In the genomic region with DNA sequence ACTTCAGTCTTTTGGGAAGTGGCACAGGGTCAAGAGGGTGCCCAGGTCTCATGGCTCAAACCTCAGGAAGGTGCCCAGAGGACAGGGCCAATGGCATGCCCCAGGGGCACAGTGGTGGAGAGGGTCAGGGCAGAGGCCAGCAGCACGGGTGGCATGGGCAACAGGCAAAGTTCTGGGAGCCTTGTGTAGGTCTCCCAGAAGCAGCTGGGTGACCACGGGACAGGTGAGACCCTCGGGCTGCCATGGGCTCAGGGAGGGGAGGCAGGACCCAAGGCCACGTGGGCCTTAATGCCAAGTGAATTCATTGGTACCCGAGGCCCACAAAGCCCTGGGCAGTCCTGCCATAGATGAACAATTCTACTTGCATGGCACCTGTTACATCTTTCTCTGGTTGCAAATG, we compare ENCODE assay signal across 2 cellular contexts.
TF ChIP-seq lines count a peak whose summit lies in the region.

No MANE protein-coding gene starts in this region.

TF ChIP-seq in SK-N-SH, 30 proteins besides CTCF, POLR2A, EP300 and RAD21 (continued from another document):
- TF ChIP-seq, protein P1, sequence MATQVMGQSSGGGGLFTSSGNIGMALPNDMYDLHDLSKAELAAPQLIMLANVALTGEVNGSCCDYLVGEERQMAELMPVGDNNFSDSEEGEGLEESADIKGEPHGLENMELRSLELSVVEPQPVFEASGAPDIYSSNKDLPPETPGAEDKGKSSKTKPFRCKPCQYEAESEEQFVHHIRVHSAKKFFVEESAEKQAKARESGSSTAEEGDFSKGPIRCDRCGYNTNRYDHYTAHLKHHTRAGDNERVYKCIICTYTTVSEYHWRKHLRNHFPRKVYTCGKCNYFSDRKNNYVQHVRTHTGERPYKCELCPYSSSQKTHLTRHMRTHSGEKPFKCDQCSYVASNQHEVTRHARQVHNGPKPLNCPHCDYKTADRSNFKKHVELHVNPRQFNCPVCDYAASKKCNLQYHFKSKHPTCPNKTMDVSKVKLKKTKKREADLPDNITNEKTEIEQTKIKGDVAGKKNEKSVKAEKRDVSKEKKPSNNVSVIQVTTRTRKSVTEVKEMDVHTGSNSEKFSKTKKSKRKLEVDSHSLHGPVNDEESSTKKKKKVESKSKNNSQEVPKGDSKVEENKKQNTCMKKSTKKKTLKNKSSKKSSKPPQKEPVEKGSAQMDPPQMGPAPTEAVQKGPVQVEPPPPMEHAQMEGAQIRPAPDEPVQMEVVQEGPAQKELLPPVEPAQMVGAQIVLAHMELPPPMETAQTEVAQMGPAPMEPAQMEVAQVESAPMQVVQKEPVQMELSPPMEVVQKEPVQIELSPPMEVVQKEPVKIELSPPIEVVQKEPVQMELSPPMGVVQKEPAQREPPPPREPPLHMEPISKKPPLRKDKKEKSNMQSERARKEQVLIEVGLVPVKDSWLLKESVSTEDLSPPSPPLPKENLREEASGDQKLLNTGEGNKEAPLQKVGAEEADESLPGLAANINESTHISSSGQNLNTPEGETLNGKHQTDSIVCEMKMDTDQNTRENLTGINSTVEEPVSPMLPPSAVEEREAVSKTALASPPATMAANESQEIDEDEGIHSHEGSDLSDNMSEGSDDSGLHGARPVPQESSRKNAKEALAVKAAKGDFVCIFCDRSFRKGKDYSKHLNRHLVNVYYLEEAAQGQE (IDR thresholded peaks at IDR 0.05; ENCODE audit: low read depth, low read length): no peak
- TF ChIP-seq MXI1 (IDR thresholded peaks at IDR 0.05; ENCODE audit: low read depth, low read length): no peak
- no peak for TF ChIP-seq RXRA (IDR thresholded peaks at IDR 0.05; ENCODE audit: borderline replicate concordance, low read depth)
- TF ChIP-seq RCOR1 (IDR thresholded peaks at IDR 0.05; ENCODE audit: low read length): no peak
- TF ChIP-seq MAX (IDR thresholded peaks at IDR 0.05; ENCODE audit: low read depth): no peak

TF ChIP-seq in SK-N-SH treated with all-trans-retinoic acid at 6 μM for 48 hours, 23 proteins besides CTCF, POLR2A, EP300 and RAD21 (continued from another document):
- TF ChIP-seq POU6F1 (CRISPR knock-in tag; IDR thresholded peaks at IDR 0.05; ENCODE audit: borderline replicate concordance, low read depth) (no peak), ZNF8 (CRISPR knock-in tag; IDR thresholded peaks at IDR 0.05) (no peak), BACH2 (CRISPR knock-in tag; IDR thresholded peaks at IDR 0.05; ENCODE audit: borderline replicate concordance) (no peak), ZNF565 (CRISPR knock-in tag; conservative IDR thresholded peaks at IDR 0.05; ENCODE audit: low read depth) (no peak), TOX (CRISPR knock-in tag; IDR thresholded peaks at IDR 0.05; ENCODE audit: borderline replicate concordance) (no peak)
